In the genomic region with DNA sequence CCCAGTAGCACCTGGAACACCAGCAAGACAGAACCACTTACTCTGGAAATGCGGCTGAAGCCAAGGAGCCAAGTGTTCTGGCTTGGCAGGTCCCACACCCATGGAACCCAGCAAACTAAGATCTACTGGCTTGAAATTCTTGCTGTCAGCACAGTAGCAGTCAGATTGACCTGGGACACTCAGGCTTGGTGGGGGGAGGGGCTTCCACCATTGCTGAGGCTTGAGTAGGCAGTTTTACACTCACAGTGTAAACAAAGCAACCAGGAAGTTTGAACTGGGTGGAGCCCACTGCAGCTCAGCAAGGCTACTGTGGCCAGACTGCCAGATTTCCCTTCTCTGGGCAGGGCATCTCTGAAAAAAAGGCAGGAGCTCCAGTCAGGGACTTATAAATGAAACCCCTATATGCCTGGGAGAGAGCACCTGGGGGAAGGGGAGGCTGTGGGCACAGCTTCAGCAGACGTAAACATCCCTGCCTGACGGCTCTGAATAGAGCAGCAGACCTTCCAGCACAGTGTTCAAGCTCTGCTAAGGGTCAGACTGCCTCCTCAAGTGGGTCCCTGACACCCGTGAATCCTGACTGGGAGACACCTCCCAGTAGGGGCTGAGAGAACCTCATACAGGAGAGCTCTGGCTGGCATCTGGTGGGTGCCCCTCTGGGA, we compare ENCODE assay signal across 11 cellular contexts.
DNase-seq lines count a peak whose midpoint lies in the region; ATAC-seq and TF ChIP-seq lines count a peak whose summit lies in the region.
"Had no signal": no experiment of that assay in that cellular context is flagged by ENCODE, and none has a peak within 500 bp of the region (broad histone marks: within the 10 kb centered on the region; RNA-seq: fewer than 3 reads in every experiment).

No MANE protein-coding gene starts in this region.

- no peaks in the 10 kb centered on the region for H3K27me3 ChIP-seq in Panc1 (ENCODE audit: control insufficient read depth, insufficient read depth, low read length)
- H3K27me3 ChIP-seq in esophagus squamous epithelium, result no peaks in the 10 kb centered on the region
- no peaks in the 10 kb centered on the region for H3K27me3 ChIP-seq in osteoblast (ENCODE audit: insufficient read depth, low read length)
- no peaks in the 10 kb centered on the region for H3K27me3 ChIP-seq in spleen (replicated peaks in 1 of 7)
- H3K27me3 ChIP-seq: suprapubic skin had no signal

- ATAC-seq in Panc1 (no peak), HG02759 (IDR thresholded peaks at IDR 0.05; ENCODE audit: unreplicated experiment) (no peak)
- ATAC-seq in activated CD8-positive, alpha-beta T cell treated with anti-CD3 and anti-CD28 coated beads for 36 hours, result no peak

- peak overlapping the region; percentile 29 for H3K4me2 ChIP-seq in osteoblast (ENCODE audit: insufficient read depth, low read length)

- peaks cover 3% of the 10 kb centered on the region for H3K36me3 Mint-ChIP-seq in activated CD8-positive, alpha-beta T cell treated with anti-CD3 and anti-CD28 coated beads for 36 hours (ENCODE audit: low read depth)

- H3K9me3 ChIP-seq in Panc1 (ENCODE audit: control insufficient read depth, insufficient read depth, low read depth, low read length) (no peaks in the 10 kb centered on the region), esophagus squamous epithelium (peaks cover 0 to 12% (median 5%) of the 10 kb centered on the region in 3 donors), osteoblast (ENCODE audit: low read depth, low read length) (no peaks in the 10 kb centered on the region), spleen (peaks cover 0 to 69% (median 50%) of the 10 kb centered on the region in 8 donors)

- H3K27me3 Mint-ChIP-seq in activated CD8-positive, alpha-beta T cell treated with anti-CD3 and anti-CD28 coated beads for 36 hours, result no peaks in the 10 kb centered on the region

- H3K4me1 ChIP-seq in Panc1 (ENCODE audit: control insufficient read depth, insufficient read depth, low read length) (no peaks in the 10 kb centered on the region), esophagus squamous epithelium (peaks cover 0 to 12% (median 0%) of the 10 kb centered on the region in 3 donors), osteoblast (ENCODE audit: insufficient read depth, low read length) (peaks cover 2% of the 10 kb centered on the region), spleen (no peaks in the 10 kb centered on the region)
- H3K4me1 ChIP-seq: suprapubic skin had no signal

- H3K4me3 ChIP-seq in Panc1 (ENCODE audit: low read depth in 2 of 2, low read length in 2 of 2) (no peak overlapping the region), esophagus squamous epithelium (no peak overlapping the region), osteoblast (ENCODE audit: insufficient read depth, low read length) (no peak overlapping the region), spleen (no peak overlapping the region)
- H3K4me3 ChIP-seq: suprapubic skin had no signal

- H3K27ac Mint-ChIP-seq in activated CD8-positive, alpha-beta T cell treated with anti-CD3 and anti-CD28 coated beads for 36 hours, result no peak overlapping the region

- DNase-seq in HPDE6-E6E7 (ENCODE audit: extremely low spot score), result peak; percentile 7
- DNase-seq in Panc1 (ENCODE audit: low read depth, low spot score), result peak; percentile 22
- DNase-seq in esophagus squamous epithelium (lab: John Stamatoyannopoulos, UW), result no peak
- no peak for DNase-seq in osteoblast (ENCODE audit: insufficient read length, low spot score, missing footprints)
- no peak for DNase-seq in stimulated activated naive CD4-positive, alpha-beta T cell treated with Interleukin-2 at 50 U/mL for 16 hours (lab: John Stamatoyannopoulos, UW)
- DNase-seq in spleen, result no peak
- DNase-seq in activated CD8-positive, alpha-beta T cell treated with anti-CD3 and anti-CD28 coated beads for 36 hours, result no peak
- DNase-seq: activated CD4-positive, alpha-beta T cell treated with anti-CD3 and anti-CD28 coated beads for 4 hours; KG1 had no signal

- H3K4me3 Mint-ChIP-seq in activated CD8-positive, alpha-beta T cell treated with anti-CD3 and anti-CD28 coated beads for 36 hours, result no peak overlapping the region

- no peak for TF ChIP-seq POLR2A in esophagus squamous epithelium (IDR thresholded peaks at IDR 0.05)
- no peak for TF ChIP-seq POLR2A in spleen (IDR thresholded peaks at IDR 0.05)

- CTCF ChIA-PET in Panc1 (lab: Charles Lee), result no interaction called here
- CTCF ChIA-PET in activated CD8-positive, alpha-beta T cell treated with anti-CD3 and anti-CD28 coated beads for 36 hours (lab: Charles Lee), result no interaction called here

- TF ChIP-seq CTCF in Panc1 (IDR thresholded peaks at IDR 0.05) (no peak), esophagus squamous epithelium (IDR thresholded peaks at IDR 0.05) (no peak), osteoblast (IDR thresholded peaks at IDR 0.05; ENCODE audit: extremely low read depth, low read depth, low read length) (no peak), spleen (IDR thresholded peaks at IDR 0.05 in 8 of 11, conservative IDR thresholded peaks at IDR 0.05 in 3 of 11) (no peak)
- TF ChIP-seq CTCF in activated CD8-positive, alpha-beta T cell treated with anti-CD3 and anti-CD28 coated beads for 36 hours (IDR thresholded peaks at IDR 0.05), result no peak

- H3K27ac ChIP-seq in Panc1 (ENCODE audit: low read length) (no peak overlapping the region), esophagus squamous epithelium (peak overlapping the region in 3 of 4 donors; percentile 58 to 65 (median 64)), osteoblast (ENCODE audit: low read depth, low read length) (no peak overlapping the region), spleen (no peak overlapping the region)
- H3K27ac ChIP-seq: suprapubic skin had no signal

- POLR2A ChIA-PET in Panc1 (lab: Charles Lee), result no interaction called here
- POLR2A ChIA-PET in activated CD8-positive, alpha-beta T cell treated with anti-CD3 and anti-CD28 coated beads for 36 hours (lab: Charles Lee), result no interaction called here

- H4K20me1 ChIP-seq in osteoblast (ENCODE audit: insufficient read depth, low read length), result no peaks in the 10 kb centered on the region

- H2AFZ ChIP-seq in osteoblast (ENCODE audit: low read length), result peak overlapping the region; percentile 86

- peaks cover 31% of the 10 kb centered on the region for H3K9me3 Mint-ChIP-seq in activated CD8-positive, alpha-beta T cell treated with anti-CD3 and anti-CD28 coated beads for 36 hours

- H3K4me1 Mint-ChIP-seq in activated CD8-positive, alpha-beta T cell treated with anti-CD3 and anti-CD28 coated beads for 36 hours (ENCODE audit: low read depth), result no peaks in the 10 kb centered on the region

- BruUV-seq in Panc1 (replicated peaks; lab: Mats Ljungman, UMichigan), result no TSS peak

- no peaks in the 10 kb centered on the region for H3K36me3 ChIP-seq in Panc1 (ENCODE audit: control insufficient read depth, insufficient read depth, low read length)
- H3K36me3 ChIP-seq in esophagus squamous epithelium, result no peaks in the 10 kb centered on the region
- H3K36me3 ChIP-seq in osteoblast (ENCODE audit: insufficient read depth, low read length), result no peaks in the 10 kb centered on the region
- no peaks in the 10 kb centered on the region for H3K36me3 ChIP-seq in spleen
- H3K36me3 ChIP-seq: suprapubic skin had no signal

- intact Hi-C loops in Panc1 (cut with micrococcal nuclease; ENCODE audit: unreplicated experiment), result no loop called here
- intact Hi-C loops in esophagus squamous epithelium (cut with DNase I), result no loop called here
- intact Hi-C loops in spleen (cut with DNase I; ENCODE audit: low total_unique reads), result no loop called here
- intact Hi-C loops in activated CD8-positive, alpha-beta T cell treated with anti-CD3 and anti-CD28 coated beads for 36 hours (cut with micrococcal nuclease), result no loop called here

- WGBS in esophagus squamous epithelium, 2 donors, result 62 to 65% methylated on average over 4 of the region's 4 CpGs
- 56 to 93% (median 62%) methylated on average over 1 to 4 of the region's 4 CpGs for whole genome bisulfite sequencing in spleen, 5 donors

- in situ Hi-C loops in Panc1 (cut with HindIII; ENCODE audit: low pct_unique_long_range_greater_than_20kb, low sequenced_read_pairs), result no loop called here

- no peaks in the 10 kb centered on the region for H3K79me2 ChIP-seq in osteoblast (ENCODE audit: insufficient read depth, low read length)

Comparison
In these comparisons a context has a peak if more than half of its experiments do, and no peak if none do; other contexts are left out.
1. DNase-seq: peak in HPDE6-E6E7 (single experiment) and Panc1 (single experiment); none in esophagus squamous epithelium (single experiment), osteoblast (single experiment), stimulated activated naive CD4-positive, alpha-beta T cell treated with Interleukin-2 at 50 U/mL for 16 hours (single experiment), spleen (single experiment) and activated CD8-positive, alpha-beta T cell treated with anti-CD3 and anti-CD28 coated beads for 36 hours (single experiment).
2. H3K27ac ChIP-seq: peak in esophagus squamous epithelium (3 of 4); none in Panc1 (single experiment), osteoblast (single experiment) and spleen (0 of 8).